ENCODE assay signal across 8 cellular contexts in the genomic region with DNA sequence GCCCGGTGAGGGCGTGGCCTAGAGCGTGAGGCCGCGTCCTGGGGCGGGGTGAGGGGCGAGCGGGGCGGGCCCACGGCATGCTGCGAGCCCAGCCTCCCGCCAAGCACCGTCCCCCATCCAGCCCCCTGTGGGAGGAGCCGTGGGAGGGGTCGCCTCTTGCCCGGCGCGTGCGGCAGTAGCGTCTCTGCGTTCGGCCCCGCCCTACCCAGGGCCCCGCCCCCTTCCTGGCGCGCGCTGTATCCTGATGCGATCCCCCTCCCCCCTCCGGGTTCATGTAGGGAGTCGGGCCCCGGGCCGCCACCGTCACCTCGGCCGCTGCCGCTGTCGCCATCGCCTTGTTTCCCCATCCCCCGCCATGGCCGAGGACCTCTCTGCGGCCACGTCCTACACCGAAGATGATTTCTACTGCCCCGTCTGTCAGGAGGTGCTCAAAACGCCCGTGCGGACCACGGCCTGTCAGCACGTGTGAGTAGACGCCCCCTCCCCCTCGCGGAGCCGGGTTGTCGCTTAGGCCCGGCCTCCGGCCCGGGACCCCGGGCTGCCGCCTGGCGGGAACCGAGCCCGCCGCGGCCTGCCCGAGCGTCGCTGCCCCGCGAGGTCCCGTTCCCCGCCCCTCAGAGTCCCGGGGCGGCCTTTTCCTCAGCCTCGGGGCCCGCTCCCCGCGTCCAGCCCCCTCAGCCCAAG. TPM values are rescaled to one million over a fixed set of nuclear protein-coding genes. Genes with fewer than 3 reads are reported as not detected.
A peak's percentile ranks its signal among the peaks of the same experiment; 100 is the strongest.
DNase-seq lines count a peak whose midpoint lies in the region; ATAC-seq and TF ChIP-seq lines count a peak whose summit lies in the region.

No MANE protein-coding gene starts in this region.

- DNase-seq in CD1c-positive myeloid dendritic cell (ENCODE audit: extremely low spot score) = peak; percentile 97
- peak; percentile 94 for DNase-seq in NCI-H748 treated with DMSO at 0.1 percent for 48 hours (lab: John Stamatoyannopoulos, UW)
- DNase-seq in activated CD4-positive, alpha-beta T cell treated with anti-CD3 and anti-CD28 coated beads, Interleukin-2, amount 50 U/mL, for 48 hours = peak; percentile 100
- DNase-seq in dermis microvascular lymphatic vessel endothelial cell (ENCODE audit: low read depth in 2 of 2) = peak; percentile 90 to 98
- DNase-seq in lower leg skin (ENCODE audit: low spot score in 2 of 2) = peak; percentile 99 to 100
- DNase-seq in stimulated activated CD4-positive, alpha-beta T cell treated with anti-CD3 and anti-CD28 coated beads, Interleukin-4, amount 100 ng/mL, for 4 hours = peak; percentile 99 to 100

- WGBS in lower leg skin, 2 donors = 0 to 1% methylated on average over 40 to 56 of the region's 77 CpGs

- peak overlapping the region; percentile 71 for H3K4me3 ChIP-seq in lower leg skin (ENCODE audit: low read depth, poor library complexity, severe bottlenecking)

- ATAC-seq in GM19397 (IDR thresholded peaks at IDR 0.05; ENCODE audit: unreplicated experiment) = peak; percentile 83
- peak; percentile 76 for ATAC-seq in HG03565 (IDR thresholded peaks at IDR 0.05; ENCODE audit: unreplicated experiment)

- no peak for TF ChIP-seq CTCF in lower leg skin (IDR thresholded peaks at IDR 0.05)

- intact Hi-C loops in lower leg skin (cut with DNase I; ENCODE audit: low total_unique reads) = loop anchor here (5.0 kb wide), 1 partner anchor 75 kb away; a partner anchor contains a TSS

- no peak for TF ChIP-seq POLR2A in lower leg skin (IDR thresholded peaks at IDR 0.05)

RNA-seq across cellular contexts. Expression of a gene that starts 0.9 kb away (rescaled TPM):
- total RNA-seq in dermis microvascular lymphatic vessel endothelial cell (38.6 and 38.9 TPM in 2 replicates), lower leg skin (10 to 100 TPM in 3 of 4 donors, 1 to 10 TPM in 1; 8.5 to 19.5 (median 14.9) TPM)

Comparison
In these comparisons a context has a peak if more than half of its experiments do, and no peak if none do; other contexts are left out.
1. Peak in every context shown above with its lines: DNase-seq, ATAC-seq and H3K4me3 ChIP-seq.